Comparison of ENCODE assay signal across 27 cellular contexts in genomic region chrX:101274198-101274597, GRCh38. TPM values are rescaled to one million over a fixed set of nuclear protein-coding genes. Genes with fewer than 3 reads are reported as not detected.
"Had no signal": no experiment of that assay in that cellular context is flagged by ENCODE, and none has a peak within 500 bp of the region (broad histone marks: within the 10 kb centered on the region; RNA-seq: fewer than 3 reads in every experiment).

No MANE protein-coding gene starts in this region.

- H3K27me3 ChIP-seq: colonic mucosa, esophagus squamous epithelium, gastrocnemius medialis, left lung had no signal

- H3K4me3 ChIP-seq: colonic mucosa, esophagus squamous epithelium, gastrocnemius medialis, heart right ventricle, left lung, lower lobe of right lung, mucosa of descending colon had no signal

- H3K27ac ChIP-seq: colonic mucosa, epithelial cell of prostate, esophagus squamous epithelium, gastrocnemius medialis, heart right ventricle, left lung, lower lobe of right lung had no signal

- H3K4me1 ChIP-seq: colonic mucosa, esophagus squamous epithelium, gastrocnemius medialis, heart right ventricle, left lung, lower lobe of right lung had no signal

- H3K9me3 ChIP-seq: colonic mucosa, esophagus squamous epithelium, gastrocnemius medialis, heart right ventricle, left lung, lower lobe of right lung, mucosa of descending colon had no signal

- H3K36me3 ChIP-seq: colonic mucosa, esophagus squamous epithelium, gastrocnemius medialis, heart right ventricle, left lung, lower lobe of right lung had no signal

- FAIRE-seq: endometrium, islet of Langerhans, keratinocyte had no signal

- ATAC-seq: effector memory CD8-positive, alpha-beta T cell; esophagus mucosa; gastrocnemius medialis; heart right ventricle; left cardiac atrium; left lung; left ventricle myocardium superior; lower lobe of right lung; mucosa of descending colon had no signal

- DNase-seq: colonic mucosa; cortex of kidney; effector CD8-positive, alpha-beta T cell; effector memory CD8-positive, alpha-beta T cell; endodermal cell; erythroblast; esophagus squamous epithelium; foreskin fibroblast; foreskin melanocyte; gastrocnemius medialis; glutamatergic neuron; head of caudate nucleus; heart right ventricle; hippocampal formation; left cardiac atrium; left lung; left ventricle myocardium superior; lower lobe of right lung; mesenchymal stem cell; mucosa of descending colon; naive B cell had no signal

RNA-seq across cellular contexts. Expression of gene TAF7L, which starts 16.9 kb away (rescaled TPM):
- total RNA-seq: colonic mucosa, gastrocnemius medialis, left lung, left ventricle myocardium superior, lower lobe of right lung, lung microvascular endothelial cell had no signal

RNA-seq across cellular contexts. Expression of gene DRP2, which starts 54.6 kb away (rescaled TPM):
- total RNA-seq: lower lobe of right lung, lung microvascular endothelial cell had no signal
